In genomic region chr10:89516149-89516832, GRCh38 we compare ENCODE assay signal across 10 cellular contexts. TPM values are rescaled to one million over a fixed set of nuclear protein-coding genes. Genes with fewer than 3 reads are reported as not detected.
DNase-seq lines count a peak whose midpoint lies in the region; ATAC-seq and TF ChIP-seq lines count a peak whose summit lies in the region.
"Had no signal": no experiment of that assay in that cellular context is flagged by ENCODE, and none has a peak within 500 bp of the region (broad histone marks: within the 10 kb centered on the region; RNA-seq: fewer than 3 reads in every experiment).

No MANE protein-coding gene starts in this region.

- no peak overlapping the region for H2AFZ ChIP-seq in parathyroid adenoma

- no peaks in the 10 kb centered on the region for H3K9me3 ChIP-seq in parathyroid adenoma (ENCODE audit: control insufficient read depth, low read length)

- peak overlapping the region; percentile 27 for H3K27ac ChIP-seq in parathyroid adenoma
- H3K27ac ChIP-seq: KMS-11 had no signal

- no peak for TF ChIP-seq CTCF in foreskin fibroblast (IDR thresholded peaks at IDR 0.05; ENCODE audit: low read depth, low read length)
- no peak for TF ChIP-seq CTCF in parathyroid adenoma (IDR thresholded peaks at IDR 0.05)

- H3K4me2 ChIP-seq in parathyroid adenoma (ENCODE audit: low read length) = no peak overlapping the region
- H3K4me2 ChIP-seq: KMS-11 had no signal

- H3K79me2 ChIP-seq in parathyroid adenoma = no peaks in the 10 kb centered on the region

- H3K27me3 ChIP-seq in parathyroid adenoma (ENCODE audit: control insufficient read depth, insufficient read depth, low read length) = no peaks in the 10 kb centered on the region

- no peak overlapping the region for H3K9ac ChIP-seq in parathyroid adenoma
- H3K9ac ChIP-seq: KMS-11 had no signal

- H3K4me1 ChIP-seq in parathyroid adenoma = no peaks in the 10 kb centered on the region

- H3K36me3 ChIP-seq in parathyroid adenoma (ENCODE audit: control insufficient read depth, insufficient read depth, low read length) = no peaks in the 10 kb centered on the region

- H3K4me3 ChIP-seq in foreskin fibroblast (ENCODE audit: low read depth in 1 of 2, low read length in 2 of 2) (no peak overlapping the region), parathyroid adenoma (ENCODE audit: low read depth, low read length) (no peak overlapping the region)

- DNase-seq in Daoy (ENCODE audit: low read depth) (peak; percentile 92), SHP77 treated with DMSO at 0.1 percent for 48 hours (lab: John Stamatoyannopoulos, UW) (peak; percentile 1), foreskin fibroblast (peak; percentile 93), NCI-H2227 treated with DMSO at 0.1 percent for 48 hours (lab: John Stamatoyannopoulos, UW) (no peak), putamen (ENCODE audit: low spot score) (no peak)

- no peak for ATAC-seq in HG02840 (IDR thresholded peaks at IDR 0.05; ENCODE audit: low FRiP score, unreplicated experiment)
- no peak for ATAC-seq in GM18858 (IDR thresholded peaks at IDR 0.05; ENCODE audit: unreplicated experiment)

RNA-seq across cellular contexts. Expression of gene SLC16A12, which starts 19.1 kb away (rescaled TPM):
- 0.06 and 0.24 TPM in 2 replicates for total RNA-seq in Daoy (2014; rRNA removed; shearing (Covaris generic))
- total RNA-seq: G401 had no signal

Comparison
In these comparisons a context has a peak if more than half of its experiments do, and no peak if none do; other contexts are left out.
1. DNase-seq: peak in Daoy (single experiment), SHP77 treated with DMSO at 0.1 percent for 48 hours (single experiment) and foreskin fibroblast (2 of 2); none in NCI-H2227 treated with DMSO at 0.1 percent for 48 hours (single experiment) and putamen (single experiment).